8 cellular contexts compared by ENCODE assay signal in genomic region chr4:74933562-74934015, GRCh38. TPM values are rescaled to one million over a fixed set of nuclear protein-coding genes. Genes with fewer than 3 reads are reported as not detected.
DNase-seq lines count a peak whose midpoint lies in the region; ATAC-seq, FAIRE-seq and TF ChIP-seq lines count a peak whose summit lies in the region.

No MANE protein-coding gene starts in this region.

- H2AFZ ChIP-seq in mammary epithelial cell (ENCODE audit: low read depth, low read length): peak overlapping the region; percentile 72

- no peak overlapping the region for H3K27ac ChIP-seq in mammary epithelial cell (ENCODE audit: insufficient read depth, low read depth, low read length)
- no peak overlapping the region for H3K27ac ChIP-seq in right lobe of liver
- H3K27ac ChIP-seq in tibial nerve: peak overlapping the region in 3 of 4 donors; percentile 20 to 56 (median 50)

- H3K36me3 ChIP-seq in mammary epithelial cell (ENCODE audit: insufficient read depth, low read length) (peaks cover 1% of the 10 kb centered on the region), right lobe of liver (no peaks in the 10 kb centered on the region), tibial nerve (no peaks in the 10 kb centered on the region)

- FAIRE-seq in urothelium cell line (lab: Jason Lieb, UNC): no peak

- H3K9me3 ChIP-seq in mammary epithelial cell (replicated peaks; ENCODE audit: insufficient read depth, low read length): no peaks in the 10 kb centered on the region
- no peaks in the 10 kb centered on the region for H3K9me3 ChIP-seq in right lobe of liver
- no peaks in the 10 kb centered on the region for H3K9me3 ChIP-seq in tibial nerve

- dilution Hi-C loops in mammary epithelial cell (cut with HindIII; ENCODE audit: low sequenced_read_pairs): no loop called here

- intact Hi-C loops in mammary epithelial cell (cut with micrococcal nuclease): loop anchor here (2.0 to 5.0 kb wide), 2 partner anchors 56 to 535 kb away; no protein-coding TSS in a partner anchor
- intact Hi-C loops in right lobe of liver (cut with DNase I): no loop called here

- ATAC-seq in right lobe of liver: no peak
- ATAC-seq in HG02852 (IDR thresholded peaks at IDR 0.05; ENCODE audit: unreplicated experiment): no peak

- WGBS in mammary epithelial cell (ENCODE audit: low coverage, missing lambda C conversion rate): 0% methylated on average over 10 of the region's 28 CpGs
- WGBS in right lobe of liver (ENCODE audit: insufficient coverage, low coverage, low lambda C conversion rate, missing lambda C conversion rate): 4% methylated on average over 22 of the region's 28 CpGs
- WGBS in tibial nerve, 2 donors: 0% methylated on average over 16 to 26 of the region's 28 CpGs

- CTCF ChIA-PET in mammary epithelial cell (lab: Charles Lee; ENCODE audit: low non-redundant PET): no interaction called here

- TF ChIP-seq CTCF in mammary epithelial cell (conservative IDR thresholded peaks at IDR 0.05 in 1 of 2, IDR thresholded peaks at IDR 0.05 in 1 of 2; ENCODE audit: extremely low read depth in 1 of 2, insufficient read depth in 1 of 2, low read depth in 1 of 2, low read length in 2 of 2) (no peak), right lobe of liver (IDR thresholded peaks at IDR 0.05) (no peak), tibial nerve (IDR thresholded peaks at IDR 0.05) (no peak)

- no peaks in the 10 kb centered on the region for H4K20me1 ChIP-seq in mammary epithelial cell (ENCODE audit: insufficient read depth, low read length)

- TF ChIP-seq POLR2A in right lobe of liver (IDR thresholded peaks at IDR 0.05) (no peak), tibial nerve (IDR thresholded peaks at IDR 0.05) (no peak)

- peak; percentile 35 for DNase-seq in D341Med (ENCODE audit: low spot score)
- peak; percentile 5 for DNase-seq in HK-2 (ENCODE audit: unreplicated experiment)
- peak; percentile 19 for DNase-seq in mammary epithelial cell
- peak in 2 of 3 donors; percentile 13 to 49 for DNase-seq in right lobe of liver
- no peak for DNase-seq in tibial nerve (ENCODE audit: low spot score in 2 of 2)
- DNase-seq in NCI-H187 (lab: John Stamatoyannopoulos, UW): no peak
- DNase-seq in urothelium cell line (ENCODE audit: low spot score): no peak

- no peaks in the 10 kb centered on the region for H3K79me2 ChIP-seq in mammary epithelial cell (ENCODE audit: insufficient read depth, low read length)

- H3K4me3 ChIP-seq in mammary epithelial cell (replicated peaks in 1 of 3; ENCODE audit: insufficient read depth in 1 of 3, low read depth in 2 of 3, low read length in 3 of 3): peak overlapping the region in 2 of 3 experiments; percentile 44 to 47
- H3K4me3 ChIP-seq in right lobe of liver: peak overlapping the region; percentile 26 to 40 (median 37)
- peak overlapping the region; percentile 34 to 65 (median 52) for H3K4me3 ChIP-seq in tibial nerve

- no peak for TF ChIP-seq EP300 in tibial nerve (IDR thresholded peaks at IDR 0.05)

- peak overlapping the region; percentile 95 for H3K4me2 ChIP-seq in mammary epithelial cell (ENCODE audit: insufficient read depth, low read depth, low read length)

- in situ Hi-C loops in mammary epithelial cell (cut with MboI; ENCODE audit: low sequenced_read_pairs in 2 of 2): no loop called here

- H3K9ac ChIP-seq in mammary epithelial cell (ENCODE audit: insufficient read depth, low read length): no peak overlapping the region

- H3K27me3 ChIP-seq in mammary epithelial cell (ENCODE audit: insufficient read depth, low read length): peaks cover 21% of the 10 kb centered on the region
- H3K27me3 ChIP-seq in right lobe of liver: no peaks in the 10 kb centered on the region
- H3K27me3 ChIP-seq in tibial nerve: peaks cover 0 to 33% of the 10 kb centered on the region in 2 donors

- H3K4me1 ChIP-seq in mammary epithelial cell (ENCODE audit: insufficient read depth, low read length) (peaks cover 17% of the 10 kb centered on the region), right lobe of liver (peaks cover 0 to 13% (median 0%) of the 10 kb centered on the region in 4 donors), tibial nerve (peaks cover 0 to 29% (median 2%) of the 10 kb centered on the region in 4 donors)

- no TSS peak for BruUV-seq in mammary epithelial cell (replicated peaks; lab: Mats Ljungman, UMichigan)

RNA-seq across cellular contexts. Expression of gene PARM1, which starts 0.7 kb away (rescaled TPM):
- total RNA-seq in mammary epithelial cell (under 1 TPM in 1 of 2 donors, not detected in 1; 0.33 TPM), right lobe of liver (1 to 10 TPM in 1 of 6 experiments, under 1 TPM in 5; 0.18 to 1.2 (median 0.31) TPM), tibial nerve (10 to 100 TPM; 10.0 to 23.8 (median 20.9) TPM)
- polyA plus RNA-seq in mammary epithelial cell: 0.01 TPM
- polyA minus RNA-seq in mammary epithelial cell: not detected

Comparison
In these comparisons a context has a peak if more than half of its experiments do, and no peak if none do; other contexts are left out.
1. DNase-seq: peak in D341Med (single experiment), HK-2 (single experiment), mammary epithelial cell (single experiment) and right lobe of liver (2 of 3); none in tibial nerve (0 of 2), NCI-H187 (0 of 2) and urothelium cell line (single experiment).
2. H3K27ac ChIP-seq: peak in tibial nerve (3 of 4); none in mammary epithelial cell (single experiment) and right lobe of liver (0 of 3).
3. RNA of gene PARM1, which starts 0.7 kb away (total RNA-seq): 10.0 to 23.8 TPM in tibial nerve; 0.33 TPM in mammary epithelial cell and 0.18 to 1.2 TPM in right lobe of liver; every median in the first group is over 4 times any median in the second.
4. Peak in every context shown above with its lines, with median percentiles within 50 percentile points of each other: H3K4me3 ChIP-seq.